Comparison of ENCODE assay signal across 16 cellular contexts in the genomic region with DNA sequence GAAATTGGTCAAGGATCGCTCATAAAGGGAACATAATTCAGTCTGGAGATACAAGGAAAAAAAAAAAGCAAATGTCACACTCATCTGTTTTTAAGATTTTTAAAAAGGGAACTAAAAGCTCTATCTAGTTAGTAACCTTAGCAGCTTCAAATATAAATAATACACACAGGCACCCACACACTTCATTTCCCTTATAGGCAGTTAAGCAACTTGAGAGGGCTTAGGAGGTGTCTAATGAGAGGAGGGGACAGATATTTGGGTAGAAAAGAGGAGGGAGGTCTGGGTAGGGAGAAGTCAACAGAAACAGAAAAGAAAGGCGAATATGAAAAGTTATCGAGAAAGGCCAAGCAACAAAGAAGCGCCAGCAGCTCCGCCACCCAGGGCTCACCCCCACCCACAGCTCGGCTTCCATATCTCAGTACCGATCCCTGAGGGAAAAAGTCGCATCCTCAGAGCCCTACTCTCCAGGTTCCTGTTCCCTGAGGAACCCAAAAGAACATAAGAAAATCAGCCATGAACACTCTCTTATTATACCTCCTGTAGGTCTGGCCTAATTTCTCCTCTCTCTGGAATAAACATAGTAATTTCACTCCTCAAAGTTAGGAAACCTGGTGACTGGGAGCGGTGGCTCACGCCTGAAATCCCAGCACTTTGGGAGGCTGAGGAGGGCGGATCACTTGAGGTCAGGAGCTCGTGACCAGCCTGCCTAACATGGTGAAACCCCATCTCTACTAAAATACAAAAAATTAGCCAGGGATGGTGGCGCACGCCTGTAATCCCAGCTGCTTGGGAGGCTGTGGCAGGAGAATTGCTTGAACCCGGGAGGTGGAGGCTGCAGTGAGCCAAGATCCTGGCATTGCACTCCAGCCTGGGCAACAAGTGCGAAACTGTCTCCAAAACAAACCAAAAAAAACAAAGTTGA.
DNase-seq lines count a peak whose midpoint lies in the region; ATAC-seq and TF ChIP-seq lines count a peak whose summit lies in the region.
"Had no signal": no experiment of that assay in that cellular context is flagged by ENCODE, and none has a peak within 500 bp of the region (broad histone marks: within the 10 kb centered on the region; RNA-seq: fewer than 3 reads in every experiment).

No MANE protein-coding gene starts in this region.

- H3K36me3 Mint-ChIP-seq in T-helper 2 cell treated with Interferon-gamma antibody and Interleukin-4, amounts not matched to agents 5 μg/mL and 100 μg/mL, for 36 hours (ENCODE audit: low read depth) = no peaks in the 10 kb centered on the region
- H3K36me3 Mint-ChIP-seq: CD8-positive, alpha-beta T cell had no signal

- ATAC-seq in heart left ventricle (peak in 2 of 4 donors; percentile 4 to 34), Right ventricle myocardium inferior (no peak), right cardiac atrium (no peak)
- ATAC-seq: A549; CD8-positive, alpha-beta T cell; esophagus mucosa; Panc1 had no signal

- intact Hi-C loops in heart left ventricle (cut with DNase I) (no loop called here), Right ventricle myocardium inferior (cut with DNase I) (no loop called here), right cardiac atrium (cut with DNase I) (loop anchor here in 1 of 4 donors (5.0 kb wide), 1 partner anchor 248 kb away; no protein-coding TSS in a partner anchor)

- H3K9me3 Mint-ChIP-seq in T-helper 2 cell treated with Interferon-gamma antibody and Interleukin-4, amounts not matched to agents 5 μg/mL and 100 μg/mL, for 36 hours = no peaks in the 10 kb centered on the region
- H3K9me3 Mint-ChIP-seq: CD8-positive, alpha-beta T cell had no signal

- H3K27me3 Mint-ChIP-seq in T-helper 2 cell treated with Interferon-gamma antibody and Interleukin-4, amounts not matched to agents 5 μg/mL and 100 μg/mL, for 36 hours (ENCODE audit: low read depth) = no peaks in the 10 kb centered on the region

- no peak for DNase-seq in heart left ventricle
- no peak for DNase-seq in Right ventricle myocardium inferior (ENCODE audit: missing footprints)
- no peak for DNase-seq in right cardiac atrium
- DNase-seq in foreskin melanocyte = no peak
- no peak for DNase-seq in NCI-H82 (lab: John Stamatoyannopoulos, UW)
- DNase-seq in activated CD8-positive, alpha-beta memory T cell treated with anti-CD3 and anti-CD28 coated beads, Interleukin-2, amount 50 U/mL, for 48 hours = no peak
- no peak for DNase-seq in T-helper 2 cell treated with Interferon-gamma antibody and Interleukin-4, amounts not matched to agents 5 μg/mL and 100 μg/mL, for 36 hours (ENCODE audit: low spot score)
- DNase-seq: activated naive CD4-positive, alpha-beta T cell; CD8-positive, alpha-beta T cell; dermis blood vessel endothelial cell had no signal

- WGBS in heart left ventricle, 4 donors = 78 to 85% (median 81%) methylated on average over 16 of the region's 16 CpGs
- 74% methylated on average over 16 of the region's 16 CpGs for WGBS in right cardiac atrium

- no peaks in the 10 kb centered on the region for H3K27me3 ChIP-seq in heart left ventricle
- no peaks in the 10 kb centered on the region for H3K27me3 ChIP-seq in right cardiac atrium (ENCODE audit: control insufficient read depth, insufficient read depth)
- no peaks in the 10 kb centered on the region for H3K27me3 ChIP-seq in rectal smooth muscle tissue (ENCODE audit: control insufficient read depth, insufficient read depth, low read length)
- H3K27me3 ChIP-seq: ascending aorta had no signal

- TF ChIP-seq POLR2A in heart left ventricle (IDR thresholded peaks at IDR 0.05) = no peak

- H3K27ac ChIP-seq in heart left ventricle (peak overlapping the region in 10 of 12 donors; percentile 2 to 70 (median 26)), right cardiac atrium (ENCODE audit: low read length) (peak overlapping the region; percentile 77), rectal smooth muscle tissue (ENCODE audit: low read depth, low read length) (peak overlapping the region; percentile 43)
- H3K27ac ChIP-seq: A549, ascending aorta had no signal

- H3K4me3 Mint-ChIP-seq in T-helper 2 cell treated with Interferon-gamma antibody and Interleukin-4, amounts not matched to agents 5 μg/mL and 100 μg/mL, for 36 hours = no peak overlapping the region
- H3K4me3 Mint-ChIP-seq: CD8-positive, alpha-beta T cell had no signal

- H3K36me3 ChIP-seq in heart left ventricle = peaks cover 0 to 17% (median 0%) of the 10 kb centered on the region in 9 donors
- H3K36me3 ChIP-seq in rectal smooth muscle tissue (ENCODE audit: control insufficient read depth, insufficient read depth, low read length) = no peaks in the 10 kb centered on the region
- H3K36me3 ChIP-seq: ascending aorta had no signal

- TF ChIP-seq CTCF in heart left ventricle (IDR thresholded peaks at IDR 0.05) = no peak

- no peak overlapping the region for H3K4me3 ChIP-seq in heart left ventricle
- H3K4me3 ChIP-seq in right cardiac atrium (ENCODE audit: low read length) = no peak overlapping the region
- no peak overlapping the region for H3K4me3 ChIP-seq in rectal smooth muscle tissue (ENCODE audit: low read length)
- H3K4me3 ChIP-seq: A549, ascending aorta had no signal

- H3K4me1 ChIP-seq in heart left ventricle = peaks cover 0 to 57% (median 13%) of the 10 kb centered on the region in 12 donors
- H3K4me1 ChIP-seq in right cardiac atrium (ENCODE audit: control insufficient read depth, insufficient read depth, low read length) = peaks cover 9% of the 10 kb centered on the region
- H3K4me1 ChIP-seq in rectal smooth muscle tissue (ENCODE audit: control insufficient read depth, insufficient read depth, low read length) = peaks cover 2% of the 10 kb centered on the region
- H3K4me1 ChIP-seq: ascending aorta had no signal

- H3K9me3 ChIP-seq in heart left ventricle (no peaks in the 10 kb centered on the region), right cardiac atrium (ENCODE audit: control insufficient read depth, low read length) (no peaks in the 10 kb centered on the region)
- H3K9me3 ChIP-seq: A549, ascending aorta had no signal

- no peaks in the 10 kb centered on the region for H3K4me1 Mint-ChIP-seq in T-helper 2 cell treated with Interferon-gamma antibody and Interleukin-4, amounts not matched to agents 5 μg/mL and 100 μg/mL, for 36 hours (ENCODE audit: low read depth)

- H3K27ac Mint-ChIP-seq in T-helper 2 cell treated with Interferon-gamma antibody and Interleukin-4, amounts not matched to agents 5 μg/mL and 100 μg/mL, for 36 hours = no peak overlapping the region
- H3K27ac Mint-ChIP-seq: CD8-positive, alpha-beta T cell; progenitor cell of endocrine pancreas had no signal

- no peak overlapping the region for H3K9ac ChIP-seq in rectal smooth muscle tissue (ENCODE audit: low read length)

Comparison
In these comparisons a context has a peak if more than half of its experiments do, and no peak if none do; other contexts are left out.
1. H3K27ac ChIP-seq: peak in every context shown above with its lines; median percentile 77 in right cardiac atrium; 43 in rectal smooth muscle tissue; 26 in heart left ventricle.